ENCODE assay signal across 8 cellular contexts in genomic region chrX:14872851-14873675, GRCh38. TPM values are rescaled to one million over a fixed set of nuclear protein-coding genes. Genes with fewer than 3 reads are reported as not detected.
DNase-seq lines count a peak whose midpoint lies in the region; ATAC-seq lines count a peak whose summit lies in the region.

FANCB (minus strand) TSS chrX:14873069; CDS start chrX:14865510, 7,559 bp downstream.
MOSPD2 (plus strand) TSS chrX:14873421; CDS start chrX:14873529, 108 bp downstream.

- no peaks in the 10 kb centered on the region for H3K4me1 ChIP-seq in effector memory CD4-positive, alpha-beta T cell (ENCODE audit: control insufficient read depth, insufficient read depth, low read length, poor library complexity, severe bottlenecking)

- H3K9me3 ChIP-seq in effector memory CD4-positive, alpha-beta T cell (ENCODE audit: control insufficient read depth, low read length): no peaks in the 10 kb centered on the region

- H3K27me3 ChIP-seq in effector memory CD4-positive, alpha-beta T cell (replicated peaks; ENCODE audit: control insufficient read depth, insufficient read depth, low read length, poor library complexity, severe bottlenecking): no peaks in the 10 kb centered on the region

- peak; percentile 94 for ATAC-seq in GM21367 (IDR thresholded peaks at IDR 0.05; ENCODE audit: unreplicated experiment)

- no peaks in the 10 kb centered on the region for H3K36me3 ChIP-seq in effector memory CD4-positive, alpha-beta T cell (ENCODE audit: control insufficient read depth, insufficient read depth, low read length)

- peak within 1 kb of the TSS; percentile 71 for H3K4me3 ChIP-seq in effector memory CD4-positive, alpha-beta T cell (ENCODE audit: insufficient read depth, low read depth, low read length, poor library complexity, severe bottlenecking)

- peak within 1 kb of the TSS; percentile 75 for H3K27ac ChIP-seq in effector memory CD4-positive, alpha-beta T cell (ENCODE audit: insufficient read depth, low read length, poor library complexity, severe bottlenecking)

- DNase-seq in COR-L47 (lab: John Stamatoyannopoulos, UW): peak; percentile 93
- peak; percentile 93 for DNase-seq in HT1080 (ENCODE audit: low read depth)
- peak; percentile 82 to 96 for DNase-seq in NOMO-1 (lab: John Stamatoyannopoulos, UW; ENCODE audit: unreplicated experiment in 2 of 2)
- peak; percentile 84 to 89 for DNase-seq in activated CD8-positive, alpha-beta memory T cell treated with anti-CD3 and anti-CD28 coated beads for 4 hours (ENCODE audit: low read depth in 2 of 2)
- DNase-seq in effector memory CD4-positive, alpha-beta T cell: peak; percentile 89 to 93 (median 91)
- DNase-seq in medulla oblongata (ENCODE audit: extremely low spot score): peak; percentile 96
- peak; percentile 80 to 90 (median 89) for DNase-seq in stimulated activated CD4-positive, alpha-beta T cell treated with anti-CD3 and anti-CD28 coated beads, TNF-alpha, amount 100 ng/mL, for 48 hours (ENCODE audit: low read depth in 3 of 3)

RNA-seq across cellular contexts. Expression of gene FANCB, which starts in this region (rescaled TPM):
- 6.3 and 6.7 TPM in 2 replicates for total RNA-seq in HT1080 (2014; rRNA removed; shearing (Covaris generic))
- polyA plus RNA-seq in HT1080 (2015; cell fraction: cytosol; rRNA removed): 2.3 and 2.7 TPM in 2 replicates
- 7.0 and 10.0 TPM in 2 replicates for polyA plus RNA-seq in HT1080 (2015; cell fraction: nucleus; rRNA removed)

RNA-seq across cellular contexts. Expression of gene MOSPD2, which starts in this region (rescaled TPM):
- 5.5 and 7.9 TPM in 2 replicates for total RNA-seq in HT1080 (2014; rRNA removed; shearing (Covaris generic))
- polyA plus RNA-seq in HT1080 (2015; cell fraction: cytosol; rRNA removed): 8.8 and 11.8 TPM in 2 replicates
- polyA plus RNA-seq in HT1080 (2015; cell fraction: nucleus; rRNA removed): 15.0 and 16.6 TPM in 2 replicates

Comparison
In these comparisons a context has a peak if more than half of its experiments do, and no peak if none do; other contexts are left out.
1. Peak in every context shown above with its lines: DNase-seq, ATAC-seq, H3K4me3 ChIP-seq and H3K27ac ChIP-seq.